In genomic region chrX:39928704-39929439, GRCh38 we compare ENCODE assay signal across 31 cellular contexts.
DNase-seq lines count a peak whose midpoint lies in the region; ATAC-seq, FAIRE-seq and TF ChIP-seq lines count a peak whose summit lies in the region.
"Had no signal": no experiment of that assay in that cellular context is flagged by ENCODE, and none has a peak within 500 bp of the region (broad histone marks: within the 10 kb centered on the region; RNA-seq: fewer than 3 reads in every experiment).

No MANE protein-coding gene starts in this region.

- TF ChIP-seq CTCF in HEK293 (tag by site-specific recombination; IDR thresholded peaks at IDR 0.05): no peak
- no peak for TF ChIP-seq CTCF in kidney (IDR thresholded peaks at IDR 0.05; ENCODE audit: borderline replicate concordance, extremely low read depth, insufficient read depth)
- TF ChIP-seq CTCF in BE2C (IDR thresholded peaks at IDR 0.05; ENCODE audit: low read depth, low read length): no peak
- no peak for TF ChIP-seq CTCF in nephron progenitor cell (IDR thresholded peaks at IDR 0.05)

- H3K4me1 Mint-ChIP-seq in T-helper 17 cell: no peaks in the 10 kb centered on the region
- peaks cover 26% of the 10 kb centered on the region for H3K4me1 Mint-ChIP-seq in nephron progenitor cell

- DNase-seq in T-helper 17 cell (no peak), kidney (peak; percentile 40), small intestine (peak; percentile 55), BE2C (no peak), NCI-H128 (lab: John Stamatoyannopoulos, UW; ENCODE audit: unreplicated experiment) (no peak), nephron progenitor cell (no peak)
- DNase-seq: activated CD4-positive, alpha-beta memory T cell treated with anti-CD3 and anti-CD28 coated beads for 36 hours; anterior cingulate cortex; caudate nucleus; endodermal cell; KG1; MM.1S; NCI-H1417; NCI-H2029; NCI-H524 treated with DMSO at 0.1 percent for 48 hours; OCI-M1; spleen; stimulated activated CD4-positive, alpha-beta T cell treated with anti-CD3 and anti-CD28 coated beads, Interleukin-2, amount 100 ng/mL, for 24 hours; stimulated activated naive CD8-positive, alpha-beta T cell treated with anti-CD3 and anti-CD28 coated beads, Interleukin-15, amount 100 ng/mL, for 72 hours; T-helper 1 cell had no signal

- H3K4me3 ChIP-seq in HEK293 (ENCODE audit: low read depth, low read length) (no peak overlapping the region), kidney (ENCODE audit: low read length in 2 of 2) (no peak overlapping the region), small intestine (ENCODE audit: low read depth in 1 of 2, low read length in 2 of 2) (no peak overlapping the region), BE2C (ENCODE audit: low read depth, low read length) (no peak overlapping the region)
- H3K4me3 ChIP-seq: coronary artery, GM12878, right atrium auricular region, SK-N-MC, spleen, thoracic aorta had no signal

- H3K27me3 Mint-ChIP-seq in T-helper 17 cell (no peaks in the 10 kb centered on the region), nephron progenitor cell (ENCODE audit: low read depth, poor library complexity) (peaks cover 36% of the 10 kb centered on the region)
- H3K27me3 Mint-ChIP-seq: activated CD4-positive, alpha-beta memory T cell treated with anti-CD3 and anti-CD28 coated beads for 36 hours; stimulated activated naive CD8-positive, alpha-beta T cell treated with anti-CD3 and anti-CD28 coated beads, Interleukin-15, amount 100 ng/mL, for 72 hours had no signal

- POLR2A ChIA-PET in HEK293 (lab: Yijun Ruan, JAX): interaction anchor here (0.6 kb wide), 1 partner anchor 270 kb away, joined by 3 read pairs; no protein-coding TSS in a partner anchor

- intact Hi-C loops in kidney (cut with DNase I): no loop called here

- H3K27ac Mint-ChIP-seq in T-helper 17 cell (peak overlapping the region; percentile 67), nephron progenitor cell (no peak overlapping the region)
- H3K27ac Mint-ChIP-seq: activated CD4-positive, alpha-beta memory T cell treated with anti-CD3 and anti-CD28 coated beads for 36 hours; activated naive CD4-positive, alpha-beta T cell treated with anti-CD3 and anti-CD28 coated beads, Interleukin-2, amount 50 U/mL, for 72 hours; endodermal cell had no signal

- H3K9me3 ChIP-seq in HEK293 (ENCODE audit: control insufficient read depth, insufficient read depth, low read depth, low read length) (no peaks in the 10 kb centered on the region), T-helper 17 cell (ENCODE audit: control insufficient read depth, low read length, poor library complexity, severe bottlenecking) (no peaks in the 10 kb centered on the region), kidney (ENCODE audit: control insufficient read depth in 1 of 2, low read length in 2 of 2) (no peaks in the 10 kb centered on the region), small intestine (ENCODE audit: control insufficient read depth, low read depth) (no peaks in the 10 kb centered on the region), BE2C (no peaks in the 10 kb centered on the region)
- H3K9me3 ChIP-seq: right atrium auricular region, spleen, thoracic aorta had no signal

- H3K27me3 ChIP-seq in small intestine (ENCODE audit: control insufficient read depth in 2 of 2, insufficient read depth in 2 of 2, low read length in 2 of 2) (no peaks in the 10 kb centered on the region), BE2C (no peaks in the 10 kb centered on the region)
- H3K27me3 ChIP-seq: right atrium auricular region, spleen had no signal

- no peak for ATAC-seq in T-helper 17 cell
- ATAC-seq: activated naive CD4-positive, alpha-beta T cell treated with anti-CD3 and anti-CD28 coated beads, Interleukin-2, amount 50 U/mL, for 72 hours; GM12878; stimulated activated naive CD8-positive, alpha-beta T cell treated with anti-CD3 and anti-CD28 coated beads, Interleukin-15, amount 100 ng/mL, for 72 hours had no signal

- FAIRE-seq in kidney (lab: Jason Lieb, UNC) (no peak), small intestine (lab: Jason Lieb, UNC) (no peak)
- FAIRE-seq: frontal cortex, GM12878, H54 had no signal

- H3K4me1 ChIP-seq in HEK293 (ENCODE audit: control insufficient read depth, insufficient read depth, low read length): no peaks in the 10 kb centered on the region; the same call in 1 of the 2 replicates
- no peaks in the 10 kb centered on the region for H3K4me1 ChIP-seq in kidney (ENCODE audit: control insufficient read depth in 1 of 2, insufficient read depth in 1 of 2, low read depth in 1 of 2, low read length in 2 of 2)
- no peaks in the 10 kb centered on the region for H3K4me1 ChIP-seq in small intestine (ENCODE audit: control insufficient read depth in 2 of 2, insufficient read depth in 1 of 2, low read depth in 1 of 2, low read length in 1 of 2)
- H3K4me1 ChIP-seq in BE2C: no peaks in the 10 kb centered on the region
- H3K4me1 ChIP-seq: parathyroid adenoma, spleen had no signal

- H3K4me3 Mint-ChIP-seq in T-helper 17 cell (no peak overlapping the region), nephron progenitor cell (no peak overlapping the region)
- H3K4me3 Mint-ChIP-seq: activated CD4-positive, alpha-beta memory T cell treated with anti-CD3 and anti-CD28 coated beads for 36 hours; endodermal cell; neural crest cell; stimulated activated naive CD8-positive, alpha-beta T cell treated with anti-CD3 and anti-CD28 coated beads, Interleukin-15, amount 100 ng/mL, for 72 hours had no signal

- no peak overlapping the region for H3K9ac ChIP-seq in kidney (ENCODE audit: low read length in 2 of 2)
- H3K9ac ChIP-seq: parathyroid adenoma had no signal

- no peak overlapping the region for H3K27ac ChIP-seq in HEK293 (ENCODE audit: extremely low read depth, low read depth, low read length)
- no peak overlapping the region for H3K27ac ChIP-seq in kidney (ENCODE audit: low read depth in 2 of 2, low read length in 2 of 2)
- H3K27ac ChIP-seq in small intestine (ENCODE audit: low read depth in 1 of 2, low read length in 1 of 2): no peak overlapping the region
- H3K27ac ChIP-seq: coronary artery, parathyroid adenoma, right atrium auricular region, SK-N-MC, spleen, thoracic aorta had no signal

- H3K9me3 Mint-ChIP-seq in nephron progenitor cell: peaks cover 19% of the 10 kb centered on the region
- H3K9me3 Mint-ChIP-seq: activated CD4-positive, alpha-beta memory T cell treated with anti-CD3 and anti-CD28 coated beads for 36 hours; activated naive CD4-positive, alpha-beta T cell treated with anti-CD3 and anti-CD28 coated beads, Interleukin-2, amount 50 U/mL, for 72 hours; endodermal cell; neural crest cell; stimulated activated naive CD8-positive, alpha-beta T cell treated with anti-CD3 and anti-CD28 coated beads, Interleukin-15, amount 100 ng/mL, for 72 hours had no signal

- no peaks in the 10 kb centered on the region for H3K36me3 Mint-ChIP-seq in T-helper 17 cell (ENCODE audit: low read depth)
- H3K36me3 Mint-ChIP-seq in nephron progenitor cell (ENCODE audit: low read depth): no peaks in the 10 kb centered on the region
- H3K36me3 Mint-ChIP-seq: activated CD4-positive, alpha-beta memory T cell treated with anti-CD3 and anti-CD28 coated beads for 36 hours; activated naive CD4-positive, alpha-beta T cell treated with anti-CD3 and anti-CD28 coated beads, Interleukin-2, amount 50 U/mL, for 72 hours had no signal

- no peaks in the 10 kb centered on the region for H3K36me3 ChIP-seq in HEK293 (ENCODE audit: control insufficient read depth in 2 of 2, insufficient read depth in 1 of 2, low read length in 2 of 2)
- no peaks in the 10 kb centered on the region for H3K36me3 ChIP-seq in kidney (ENCODE audit: control insufficient read depth in 1 of 2, insufficient read depth in 2 of 2, low read length in 2 of 2)
- no peaks in the 10 kb centered on the region for H3K36me3 ChIP-seq in small intestine (ENCODE audit: control insufficient read depth in 2 of 2, insufficient read depth in 2 of 2, low read length in 2 of 2)
- no peaks in the 10 kb centered on the region for H3K36me3 ChIP-seq in BE2C
- H3K36me3 ChIP-seq: right atrium auricular region, spleen, thoracic aorta had no signal

- 40 to 60% (median 49%) methylated on average over 6 to 8 of the region's 8 CpGs for WGBS in small intestine, 3 donors

- CTCF ChIA-PET in HEK293 (lab: Yijun Ruan, JAX): interaction anchor here (0.6 to 0.7 kb wide), 3 partner anchors 9 to 926 kb away, joined by 3 read pairs; no protein-coding TSS in a partner anchor

TF ChIP-seq in HEK293, 187 proteins besides CTCF, POLR2A, EP300 and RAD21:
- no peak for TF ChIP-seq HOXA7 (CRISPR knock-in tag; IDR thresholded peaks at IDR 0.05; ENCODE audit: borderline replicate concordance)
- TF ChIP-seq, protein P1, sequence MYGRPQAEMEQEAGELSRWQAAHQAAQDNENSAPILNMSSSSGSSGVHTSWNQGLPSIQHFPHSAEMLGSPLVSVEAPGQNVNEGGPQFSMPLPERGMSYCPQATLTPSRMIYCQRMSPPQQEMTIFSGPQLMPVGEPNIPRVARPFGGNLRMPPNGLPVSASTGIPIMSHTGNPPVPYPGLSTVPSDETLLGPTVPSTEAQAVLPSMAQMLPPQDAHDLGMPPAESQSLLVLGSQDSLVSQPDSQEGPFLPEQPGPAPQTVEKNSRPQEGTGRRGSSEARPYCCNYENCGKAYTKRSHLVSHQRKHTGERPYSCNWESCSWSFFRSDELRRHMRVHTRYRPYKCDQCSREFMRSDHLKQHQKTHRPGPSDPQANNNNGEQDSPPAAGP (tag by site-specific recombination; IDR thresholded peaks at IDR 0.05): 0 out of 2 replicates have a peak, but pooled peaks have one; percentile 19
- no peak for TF ChIP-seq ZNF707 (tag by site-specific recombination; IDR thresholded peaks at IDR 0.05)
- peak; percentile 50; the same call in 1 of the 2 replicates for TF ChIP-seq KLF1 (tag by site-specific recombination; IDR thresholded peaks at IDR 0.05)
- peak; percentile 67 for TF ChIP-seq ZFHX2 (tag by site-specific recombination; conservative IDR thresholded peaks at IDR 0.05)
- TF ChIP-seq SP7 (tag by site-specific recombination; IDR thresholded peaks at IDR 0.05): peak; percentile 70; the same call in 1 of the 2 replicates

Comparison
In these comparisons a context has a peak if more than half of its experiments do, and no peak if none do; other contexts are left out.
1. DNase-seq: peak in kidney (single experiment) and small intestine (single experiment); none in T-helper 17 cell (0 of 3), BE2C (single experiment), NCI-H128 (single experiment) and nephron progenitor cell (single experiment).